Comparison of ENCODE assay signal across 24 cellular contexts in genomic region chr11:68424101-68424632, GRCh38.
"Had no signal": no experiment of that assay in that cellular context is flagged by ENCODE, and none has a peak within 500 bp of the region (broad histone marks: within the 10 kb centered on the region; RNA-seq: fewer than 3 reads in every experiment).

No MANE protein-coding gene starts in this region.

- ATAC-seq: naive thymus-derived CD8-positive, alpha-beta T cell; stimulated activated memory B cell treated with anti-CD40 and anti-IgM and Interleukin-4, amounts not matched to agents 10 μg/mL and 1 μg/mL and 100 μg/mL, for 72 hours; stimulated activated naive CD8-positive, alpha-beta T cell treated with anti-CD3 and anti-CD28 coated beads, Interleukin-15, amount 100 ng/mL, for 72 hours had no signal

- H3K4me1 Mint-ChIP-seq: immature natural killer cell; stimulated activated memory B cell treated with anti-CD40 and anti-IgM and Interleukin-4, amounts not matched to agents 10 μg/mL and 1 μg/mL and 100 μg/mL, for 72 hours; stimulated activated naive CD8-positive, alpha-beta T cell treated with anti-CD3 and anti-CD28 coated beads, Interleukin-15, amount 100 ng/mL, for 72 hours had no signal

- H3K27ac Mint-ChIP-seq: immature natural killer cell; naive thymus-derived CD8-positive, alpha-beta T cell; nephron; stimulated activated memory B cell treated with anti-CD40 and anti-IgM and Interleukin-4, amounts not matched to agents 10 μg/mL and 1 μg/mL and 100 μg/mL, for 72 hours; stimulated activated naive CD8-positive, alpha-beta T cell treated with anti-CD3 and anti-CD28 coated beads, Interleukin-15, amount 100 ng/mL, for 72 hours had no signal

- H3K4me2 ChIP-seq: smooth muscle cell had no signal

- H3K27me3 Mint-ChIP-seq: naive thymus-derived CD8-positive, alpha-beta T cell; stimulated activated memory B cell treated with anti-CD40 and anti-IgM and Interleukin-4, amounts not matched to agents 10 μg/mL and 1 μg/mL and 100 μg/mL, for 72 hours; stimulated activated naive CD8-positive, alpha-beta T cell treated with anti-CD3 and anti-CD28 coated beads, Interleukin-15, amount 100 ng/mL, for 72 hours had no signal

- DNase-seq: hypothalamus; immature natural killer cell; kidney; lower lobe of right lung; mammary epithelial cell; mesenchymal stem cell; naive thymus-derived CD8-positive, alpha-beta T cell; ovary; retina; right lobe of liver; stimulated activated CD4-positive, alpha-beta T cell treated with anti-CD3 and anti-CD28 coated beads, Interleukin-1b, Interleukin-23, amount 100 ng/mL, for 48 hours; stimulated activated CD4-positive, alpha-beta T cell treated with anti-CD3 and anti-CD28 coated beads, Interleukin-2, amount 100 ng/mL, for 48 hours; stimulated activated CD4-positive, alpha-beta T cell treated with anti-CD3 and anti-CD28 coated beads, Interleukin-4, amount 100 ng/mL, for 4 hours; stimulated activated CD8-positive, alpha-beta memory T cell treated with anti-CD3 and anti-CD28 coated beads, Interleukin-4, amount 100 ng/mL, for 48 hours; stimulated activated naive CD4-positive, alpha-beta T cell treated with Interleukin-2 at 50 U/mL for 16 hours; stimulated activated naive CD8-positive, alpha-beta T cell treated with anti-CD3 and anti-CD28 coated beads, Interleukin-15, amount 100 ng/mL, for 72 hours; substantia nigra; transverse colon; upper lobe of left lung had no signal

- H3K27ac ChIP-seq: lower lobe of right lung, ovary, prostate gland, right lobe of liver, transverse colon, upper lobe of left lung, vagina had no signal

- H3K4me3 ChIP-seq: lower lobe of right lung, ovary, prostate gland, right lobe of liver, smooth muscle cell, transverse colon, upper lobe of left lung, vagina had no signal

- H3K9me3 ChIP-seq: prostate gland, right lobe of liver, transverse colon, vagina had no signal

- H3K4me1 ChIP-seq: lower lobe of right lung, prostate gland, right lobe of liver, transverse colon, upper lobe of left lung, vagina had no signal

- H3K4me3 Mint-ChIP-seq: immature natural killer cell; naive thymus-derived CD8-positive, alpha-beta T cell; nephron; stimulated activated memory B cell treated with anti-CD40 and anti-IgM and Interleukin-4, amounts not matched to agents 10 μg/mL and 1 μg/mL and 100 μg/mL, for 72 hours; stimulated activated naive CD8-positive, alpha-beta T cell treated with anti-CD3 and anti-CD28 coated beads, Interleukin-15, amount 100 ng/mL, for 72 hours had no signal

- H3K27me3 ChIP-seq: ovary, right lobe of liver, transverse colon, upper lobe of left lung, vagina had no signal
